10 cellular contexts compared by ENCODE assay signal in genomic region chr1:228901936-228902681, GRCh38.
A peak's percentile ranks its signal among the peaks of the same experiment; 100 is the strongest.
DNase-seq lines count a peak whose midpoint lies in the region; ATAC-seq, FAIRE-seq and TF ChIP-seq lines count a peak whose summit lies in the region.
"Had no signal": no experiment of that assay in that cellular context is flagged by ENCODE, and none has a peak within 500 bp of the region (broad histone marks: within the 10 kb centered on the region; RNA-seq: fewer than 3 reads in every experiment).

No MANE protein-coding gene starts in this region.

- H3K4me2 ChIP-seq in neural progenitor cell, result no peak overlapping the region

- DNase-seq in HTR-8/SVneo (ENCODE audit: insufficient read length, low spot score) (no peak), chondrocyte (ENCODE audit: low spot score) (no peak), neural progenitor cell (ENCODE audit: low spot score) (no peak), substantia nigra (lab: John Stamatoyannopoulos, UW) (no peak), DMS 273 treated with DMSO at 0.1 percent for 48 hours (lab: John Stamatoyannopoulos, UW) (no peak)
- DNase-seq in activated effector memory CD4-positive, alpha-beta T cell treated with Interleukin-2 at 50 U/mL for 16 hours, result no peak
- DNase-seq: KG1 had no signal

- H2AFZ ChIP-seq in neural progenitor cell (replicated peaks), result no peak overlapping the region

- no peak for TF ChIP-seq CTCF in chondrocyte (IDR thresholded peaks at IDR 0.05)
- TF ChIP-seq CTCF in neural progenitor cell (IDR thresholded peaks at IDR 0.05), result no peak

- peaks cover 1% of the 10 kb centered on the region for H3K36me3 Mint-ChIP-seq in chondrocyte (ENCODE audit: low read depth)
- no peaks in the 10 kb centered on the region for H3K36me3 Mint-ChIP-seq in neural progenitor cell

- ATAC-seq in GM18520 (IDR thresholded peaks at IDR 0.05; ENCODE audit: unreplicated experiment), result no peak

- H3K4me1 Mint-ChIP-seq in chondrocyte (ENCODE audit: low read depth) (peaks cover 44% of the 10 kb centered on the region), neural progenitor cell (peaks cover 51% of the 10 kb centered on the region)

- H3F3A ChIP-seq in neural progenitor cell (ENCODE audit: low read depth), result no peaks in the 10 kb centered on the region

- H3K4me3 Mint-ChIP-seq in chondrocyte (ENCODE audit: unreplicated experiment), result no peak overlapping the region
- peak overlapping the region; percentile 23 for H3K4me3 Mint-ChIP-seq in neural progenitor cell

- H3K27ac ChIP-seq in neural progenitor cell, result no peak overlapping the region
- H3K27ac ChIP-seq in substantia nigra (ENCODE audit: low read depth, low read length, poor library complexity, severe bottlenecking), result peak overlapping the region; percentile 54
- H3K27ac ChIP-seq: BLaER1 had no signal

- H3K36me3 ChIP-seq in neural progenitor cell, result no peaks in the 10 kb centered on the region
- H3K36me3 ChIP-seq: BLaER1, MG63 had no signal

- H3K9me3 Mint-ChIP-seq in chondrocyte (ENCODE audit: low read depth) (no peaks in the 10 kb centered on the region), neural progenitor cell (no peaks in the 10 kb centered on the region)

- FAIRE-seq in HTR-8/SVneo (lab: Jason Lieb, UNC), result peak; percentile 31

- H3K9ac ChIP-seq in neural progenitor cell, result no peak overlapping the region
- H3K9ac ChIP-seq: BLaER1 had no signal

- H3K27me3 ChIP-seq in neural progenitor cell, result no peaks in the 10 kb centered on the region
- H3K27me3 ChIP-seq: BLaER1 had no signal

- H3K27ac Mint-ChIP-seq in chondrocyte (ENCODE audit: unreplicated experiment) (peak overlapping the region; percentile 25), neural progenitor cell (peak overlapping the region; percentile 10)

- peaks cover 21% of the 10 kb centered on the region for H3K4me1 ChIP-seq in neural progenitor cell

- no peaks in the 10 kb centered on the region for H4K20me1 ChIP-seq in neural progenitor cell (ENCODE audit: low read depth)
- H4K20me1 ChIP-seq: BLaER1 had no signal

- H3K79me2 ChIP-seq in neural progenitor cell (ENCODE audit: low read depth), result no peaks in the 10 kb centered on the region

- no peak overlapping the region for H3K4me3 ChIP-seq in neural progenitor cell
- H3K4me3 ChIP-seq: BLaER1, MG63 had no signal

- peaks cover 25% of the 10 kb centered on the region for H3K27me3 Mint-ChIP-seq in chondrocyte (ENCODE audit: low read depth)
- peaks cover 13% of the 10 kb centered on the region for H3K27me3 Mint-ChIP-seq in neural progenitor cell (ENCODE audit: insufficient read depth, low read depth)

- no peaks in the 10 kb centered on the region for H3K9me3 ChIP-seq in neural progenitor cell (ENCODE audit: low read depth)
- H3K9me3 ChIP-seq: BLaER1, MG63 had no signal
